Comparison of ENCODE assay signal across 1 cellular context in the genomic region with DNA sequence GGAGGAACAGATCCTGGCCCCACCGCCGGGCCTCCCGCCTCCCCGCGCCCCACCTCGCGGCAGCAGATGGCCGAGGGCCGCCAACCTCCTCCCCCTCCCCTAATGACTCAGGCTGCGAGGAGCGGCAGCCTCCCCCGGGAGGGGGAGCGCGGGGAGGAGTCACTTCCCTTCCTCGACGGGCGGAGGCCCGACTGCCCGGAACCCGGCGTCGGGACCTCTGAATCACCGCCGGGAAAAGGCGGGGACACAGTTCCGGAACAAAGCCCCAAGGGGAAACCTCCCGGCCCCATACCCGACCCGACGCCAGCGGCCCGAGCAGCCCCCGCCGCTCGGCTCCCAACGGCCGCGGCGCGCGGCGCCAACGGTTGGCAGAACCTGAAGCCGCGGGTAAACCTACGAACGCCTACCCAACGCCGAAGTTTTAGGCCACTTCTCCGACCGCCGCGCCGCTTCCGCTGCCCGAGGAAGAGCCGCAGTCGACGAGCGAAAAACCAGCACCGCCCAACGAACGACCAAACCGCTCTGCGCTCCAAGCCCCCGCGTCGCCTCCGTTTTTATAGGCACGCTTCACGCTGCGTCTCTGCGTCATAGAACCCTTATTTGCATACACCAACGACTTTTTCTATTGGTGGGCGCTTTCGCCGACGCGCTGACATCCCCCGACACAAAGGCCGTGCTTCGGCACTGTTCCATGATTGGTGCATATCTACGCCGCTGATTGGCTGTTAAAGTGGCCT.
TF ChIP-seq lines count a peak whose summit lies in the region.

No MANE protein-coding gene starts in this region.

TF ChIP-seq in HepG2, 621 proteins besides CTCF, POLR2A, EP300 and RAD21 (continued from another document and continues in another):
- TF ChIP-seq, protein P1, sequence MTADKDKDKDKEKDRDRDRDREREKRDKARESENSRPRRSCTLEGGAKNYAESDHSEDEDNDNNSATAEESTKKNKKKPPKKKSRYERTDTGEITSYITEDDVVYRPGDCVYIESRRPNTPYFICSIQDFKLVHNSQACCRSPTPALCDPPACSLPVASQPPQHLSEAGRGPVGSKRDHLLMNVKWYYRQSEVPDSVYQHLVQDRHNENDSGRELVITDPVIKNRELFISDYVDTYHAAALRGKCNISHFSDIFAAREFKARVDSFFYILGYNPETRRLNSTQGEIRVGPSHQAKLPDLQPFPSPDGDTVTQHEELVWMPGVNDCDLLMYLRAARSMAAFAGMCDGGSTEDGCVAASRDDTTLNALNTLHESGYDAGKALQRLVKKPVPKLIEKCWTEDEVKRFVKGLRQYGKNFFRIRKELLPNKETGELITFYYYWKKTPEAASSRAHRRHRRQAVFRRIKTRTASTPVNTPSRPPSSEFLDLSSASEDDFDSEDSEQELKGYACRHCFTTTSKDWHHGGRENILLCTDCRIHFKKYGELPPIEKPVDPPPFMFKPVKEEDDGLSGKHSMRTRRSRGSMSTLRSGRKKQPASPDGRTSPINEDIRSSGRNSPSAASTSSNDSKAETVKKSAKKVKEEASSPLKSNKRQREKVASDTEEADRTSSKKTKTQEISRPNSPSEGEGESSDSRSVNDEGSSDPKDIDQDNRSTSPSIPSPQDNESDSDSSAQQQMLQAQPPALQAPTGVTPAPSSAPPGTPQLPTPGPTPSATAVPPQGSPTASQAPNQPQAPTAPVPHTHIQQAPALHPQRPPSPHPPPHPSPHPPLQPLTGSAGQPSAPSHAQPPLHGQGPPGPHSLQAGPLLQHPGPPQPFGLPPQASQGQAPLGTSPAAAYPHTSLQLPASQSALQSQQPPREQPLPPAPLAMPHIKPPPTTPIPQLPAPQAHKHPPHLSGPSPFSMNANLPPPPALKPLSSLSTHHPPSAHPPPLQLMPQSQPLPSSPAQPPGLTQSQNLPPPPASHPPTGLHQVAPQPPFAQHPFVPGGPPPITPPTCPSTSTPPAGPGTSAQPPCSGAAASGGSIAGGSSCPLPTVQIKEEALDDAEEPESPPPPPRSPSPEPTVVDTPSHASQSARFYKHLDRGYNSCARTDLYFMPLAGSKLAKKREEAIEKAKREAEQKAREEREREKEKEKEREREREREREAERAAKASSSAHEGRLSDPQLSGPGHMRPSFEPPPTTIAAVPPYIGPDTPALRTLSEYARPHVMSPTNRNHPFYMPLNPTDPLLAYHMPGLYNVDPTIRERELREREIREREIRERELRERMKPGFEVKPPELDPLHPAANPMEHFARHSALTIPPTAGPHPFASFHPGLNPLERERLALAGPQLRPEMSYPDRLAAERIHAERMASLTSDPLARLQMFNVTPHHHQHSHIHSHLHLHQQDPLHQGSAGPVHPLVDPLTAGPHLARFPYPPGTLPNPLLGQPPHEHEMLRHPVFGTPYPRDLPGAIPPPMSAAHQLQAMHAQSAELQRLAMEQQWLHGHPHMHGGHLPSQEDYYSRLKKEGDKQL (CRISPR knock-in tag; IDR thresholded peaks at IDR 0.05; ENCODE audit: low read depth), result peak; percentile 52; the same call in 1 of the 2 replicates
- TF ChIP-seq, protein P2, sequence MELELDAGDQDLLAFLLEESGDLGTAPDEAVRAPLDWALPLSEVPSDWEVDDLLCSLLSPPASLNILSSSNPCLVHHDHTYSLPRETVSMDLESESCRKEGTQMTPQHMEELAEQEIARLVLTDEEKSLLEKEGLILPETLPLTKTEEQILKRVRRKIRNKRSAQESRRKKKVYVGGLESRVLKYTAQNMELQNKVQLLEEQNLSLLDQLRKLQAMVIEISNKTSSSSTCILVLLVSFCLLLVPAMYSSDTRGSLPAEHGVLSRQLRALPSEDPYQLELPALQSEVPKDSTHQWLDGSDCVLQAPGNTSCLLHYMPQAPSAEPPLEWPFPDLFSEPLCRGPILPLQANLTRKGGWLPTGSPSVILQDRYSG (CRISPR knock-in tag; IDR thresholded peaks at IDR 0.05), result peak; percentile 54; the same call in 1 of the 2 replicates
- TF ChIP-seq SUZ12 (IDR thresholded peaks at IDR 0.05; ENCODE audit: low read depth, low read length) (0 out of 2 replicates have a peak, but pooled peaks have one; percentile 8), ZSCAN29 (CRISPR knock-in tag; conservative IDR thresholded peaks at IDR 0.05) (no peak), ARNT (IDR thresholded peaks at IDR 0.05) (no peak), BCL6 (CRISPR knock-in tag; IDR thresholded peaks at IDR 0.05) (peak; percentile 37; the same call in 1 of the 2 replicates), ZNF691 (CRISPR knock-in tag; IDR thresholded peaks at IDR 0.05; ENCODE audit: borderline replicate concordance, low read depth) (peak; percentile 61; the same call in 1 of the 2 replicates), MEIS2 (CRISPR knock-in tag; IDR thresholded peaks at IDR 0.05) (peak; percentile 91), ZBTB42 (CRISPR knock-in tag; IDR thresholded peaks at IDR 0.05) (no peak; the same call in 1 of the 2 replicates), ZNF367 (CRISPR knock-in tag; IDR thresholded peaks at IDR 0.05; ENCODE audit: borderline replicate concordance) (0 out of 2 replicates have a peak, but pooled peaks have one; percentile 48), KDM2A (CRISPR knock-in tag; IDR thresholded peaks at IDR 0.05; ENCODE audit: borderline replicate concordance, low read depth) (peak; percentile 92), FUBP1 (CRISPR knock-in tag; IDR thresholded peaks at IDR 0.05; ENCODE audit: borderline replicate concordance) (no peak), SKI (IDR thresholded peaks at IDR 0.05; ENCODE audit: partially characterized antibody) (peak; percentile 67), LBX2 (CRISPR knock-in tag; IDR thresholded peaks at IDR 0.05; ENCODE audit: borderline replicate concordance) (0 out of 2 replicates have a peak, but pooled peaks have one; percentile 79), MTA1 (CRISPR knock-in tag; IDR thresholded peaks at IDR 0.05; ENCODE audit: borderline replicate concordance) (peak; percentile 75; the same call in 1 of the 2 replicates), ZNF792 (CRISPR knock-in tag; IDR thresholded peaks at IDR 0.05) (peak; percentile 91), ETV5 (CRISPR knock-in tag; IDR thresholded peaks at IDR 0.05; ENCODE audit: borderline replicate concordance) (peak; percentile 70), ZSCAN12 (CRISPR knock-in tag; IDR thresholded peaks at IDR 0.05) (peak; percentile 93; the same call in 1 of the 2 replicates), ARNT2 (CRISPR knock-in tag; IDR thresholded peaks at IDR 0.05; ENCODE audit: low read depth) (peak; percentile 97), NRL (CRISPR knock-in tag; IDR thresholded peaks at IDR 0.05; ENCODE audit: borderline replicate concordance) (0 out of 2 replicates have a peak, but pooled peaks have one; percentile 27), ZNF253 (CRISPR knock-in tag; IDR thresholded peaks at IDR 0.05; ENCODE audit: borderline replicate concordance) (0 out of 2 replicates have a peak, but pooled peaks have one; percentile 14), ZNF44 (CRISPR knock-in tag; IDR thresholded peaks at IDR 0.05) (peak; percentile 92; the same call in 1 of the 2 replicates), PAWR (CRISPR knock-in tag; IDR thresholded peaks at IDR 0.05; ENCODE audit: borderline replicate concordance) (peak; percentile 21; the same call in 1 of the 2 replicates), ERF (CRISPR knock-in tag; IDR thresholded peaks at IDR 0.05) (peak; percentile 98), SIN3A (IDR thresholded peaks at IDR 0.05; ENCODE audit: borderline replicate concordance, low read depth, low read length) (peak; percentile 95; the same call in 1 of the 2 replicates), TCF7L2 (IDR thresholded peaks at IDR 0.05; ENCODE audit: low read depth, low read length) (no peak), ZNF572 (CRISPR knock-in tag; IDR thresholded peaks at IDR 0.05) (no peak), POLR2AphosphoS2 (IDR thresholded peaks at IDR 0.05; ENCODE audit: low read depth, low read length) (peak; percentile 100), ZNF30 (CRISPR knock-in tag; IDR thresholded peaks at IDR 0.05) (no peak), RFX5 (IDR thresholded peaks at IDR 0.05; ENCODE audit: low read depth, low read length) (peak; percentile 89), ZNF101 (CRISPR knock-in tag; IDR thresholded peaks at IDR 0.05; ENCODE audit: borderline replicate concordance, low read depth) (no peak), RBAK (CRISPR knock-in tag; IDR thresholded peaks at IDR 0.05) (peak; percentile 72; the same call in 1 of the 2 replicates)
- TF ChIP-seq, protein P3, sequence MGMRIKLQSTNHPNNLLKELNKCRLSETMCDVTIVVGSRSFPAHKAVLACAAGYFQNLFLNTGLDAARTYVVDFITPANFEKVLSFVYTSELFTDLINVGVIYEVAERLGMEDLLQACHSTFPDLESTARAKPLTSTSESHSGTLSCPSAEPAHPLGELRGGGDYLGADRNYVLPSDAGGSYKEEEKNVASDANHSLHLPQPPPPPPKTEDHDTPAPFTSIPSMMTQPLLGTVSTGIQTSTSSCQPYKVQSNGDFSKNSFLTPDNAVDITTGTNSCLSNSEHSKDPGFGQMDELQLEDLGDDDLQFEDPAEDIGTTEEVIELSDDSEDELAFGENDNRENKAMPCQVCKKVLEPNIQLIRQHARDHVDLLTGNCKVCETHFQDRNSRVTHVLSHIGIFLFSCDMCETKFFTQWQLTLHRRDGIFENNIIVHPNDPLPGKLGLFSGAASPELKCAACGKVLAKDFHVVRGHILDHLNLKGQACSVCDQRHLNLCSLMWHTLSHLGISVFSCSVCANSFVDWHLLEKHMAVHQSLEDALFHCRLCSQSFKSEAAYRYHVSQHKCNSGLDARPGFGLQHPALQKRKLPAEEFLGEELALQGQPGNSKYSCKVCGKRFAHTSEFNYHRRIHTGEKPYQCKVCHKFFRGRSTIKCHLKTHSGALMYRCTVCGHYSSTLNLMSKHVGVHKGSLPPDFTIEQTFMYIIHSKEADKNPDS (CRISPR knock-in tag; IDR thresholded peaks at IDR 0.05), result no peak
- TF ChIP-seq, protein P4, sequence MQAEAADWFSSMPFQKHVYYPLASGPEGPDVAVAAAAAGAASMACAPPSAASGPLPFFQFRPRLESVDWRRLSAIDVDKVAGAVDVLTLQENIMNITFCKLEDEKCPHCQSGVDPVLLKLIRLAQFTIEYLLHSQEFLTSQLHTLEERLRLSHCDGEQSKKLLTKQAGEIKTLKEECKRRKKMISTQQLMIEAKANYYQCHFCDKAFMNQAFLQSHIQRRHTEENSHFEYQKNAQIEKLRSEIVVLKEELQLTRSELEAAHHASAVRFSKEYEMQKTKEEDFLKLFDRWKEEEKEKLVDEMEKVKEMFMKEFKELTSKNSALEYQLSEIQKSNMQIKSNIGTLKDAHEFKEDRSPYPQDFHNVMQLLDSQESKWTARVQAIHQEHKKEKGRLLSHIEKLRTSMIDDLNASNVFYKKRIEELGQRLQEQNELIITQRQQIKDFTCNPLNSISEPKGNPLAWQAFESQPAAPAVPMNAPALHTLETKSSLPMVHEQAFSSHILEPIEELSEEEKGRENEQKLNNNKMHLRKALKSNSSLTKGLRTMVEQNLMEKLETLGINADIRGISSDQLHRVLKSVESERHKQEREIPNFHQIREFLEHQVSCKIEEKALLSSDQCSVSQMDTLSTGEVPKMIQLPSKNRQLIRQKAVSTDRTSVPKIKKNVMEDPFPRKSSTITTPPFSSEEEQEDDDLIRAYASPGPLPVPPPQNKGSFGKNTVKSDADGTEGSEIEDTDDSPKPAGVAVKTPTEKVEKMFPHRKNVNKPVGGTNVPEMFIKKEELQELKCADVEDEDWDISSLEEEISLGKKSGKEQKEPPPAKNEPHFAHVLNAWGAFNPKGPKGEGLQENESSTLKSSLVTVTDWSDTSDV (CRISPR knock-in tag; IDR thresholded peaks at IDR 0.05), result no peak
- TF ChIP-seq, protein P5, sequence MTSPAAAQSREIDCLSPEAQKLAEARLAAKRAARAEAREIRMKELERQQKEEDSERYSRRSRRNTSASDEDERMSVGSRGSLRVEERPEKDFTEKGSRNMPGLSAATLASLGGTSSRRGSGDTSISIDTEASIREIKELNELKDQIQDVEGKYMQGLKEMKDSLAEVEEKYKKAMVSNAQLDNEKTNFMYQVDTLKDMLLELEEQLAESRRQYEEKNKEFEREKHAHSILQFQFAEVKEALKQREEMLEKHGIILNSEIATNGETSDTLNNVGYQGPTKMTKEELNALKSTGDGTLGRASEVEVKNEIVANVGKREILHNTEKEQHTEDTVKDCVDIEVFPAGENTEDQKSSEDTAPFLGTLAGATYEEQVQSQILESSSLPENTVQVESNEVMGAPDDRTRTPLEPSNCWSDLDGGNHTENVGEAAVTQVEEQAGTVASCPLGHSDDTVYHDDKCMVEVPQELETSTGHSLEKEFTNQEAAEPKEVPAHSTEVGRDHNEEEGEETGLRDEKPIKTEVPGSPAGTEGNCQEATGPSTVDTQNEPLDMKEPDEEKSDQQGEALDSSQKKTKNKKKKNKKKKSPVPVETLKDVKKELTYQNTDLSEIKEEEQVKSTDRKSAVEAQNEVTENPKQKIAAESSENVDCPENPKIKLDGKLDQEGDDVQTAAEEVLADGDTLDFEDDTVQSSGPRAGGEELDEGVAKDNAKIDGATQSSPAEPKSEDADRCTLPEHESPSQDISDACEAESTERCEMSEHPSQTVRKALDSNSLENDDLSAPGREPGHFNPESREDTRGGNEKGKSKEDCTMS (CRISPR knock-in tag; conservative IDR thresholded peaks at IDR 0.05), result peak; percentile 83; the same call in 1 of the 2 replicates
- TF ChIP-seq, protein P6, sequence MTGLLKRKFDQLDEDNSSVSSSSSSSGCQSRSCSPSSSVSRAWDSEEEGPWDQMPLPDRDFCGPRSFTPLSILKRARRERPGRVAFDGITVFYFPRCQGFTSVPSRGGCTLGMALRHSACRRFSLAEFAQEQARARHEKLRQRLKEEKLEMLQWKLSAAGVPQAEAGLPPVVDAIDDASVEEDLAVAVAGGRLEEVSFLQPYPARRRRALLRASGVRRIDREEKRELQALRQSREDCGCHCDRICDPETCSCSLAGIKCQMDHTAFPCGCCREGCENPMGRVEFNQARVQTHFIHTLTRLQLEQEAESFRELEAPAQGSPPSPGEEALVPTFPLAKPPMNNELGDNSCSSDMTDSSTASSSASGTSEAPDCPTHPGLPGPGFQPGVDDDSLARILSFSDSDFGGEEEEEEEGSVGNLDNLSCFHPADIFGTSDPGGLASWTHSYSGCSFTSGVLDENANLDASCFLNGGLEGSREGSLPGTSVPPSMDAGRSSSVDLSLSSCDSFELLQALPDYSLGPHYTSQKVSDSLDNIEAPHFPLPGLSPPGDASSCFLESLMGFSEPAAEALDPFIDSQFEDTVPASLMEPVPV (CRISPR knock-in tag; IDR thresholded peaks at IDR 0.05), result no peak
